ENCODE assay signal across 15 cellular contexts in the genomic region with DNA sequence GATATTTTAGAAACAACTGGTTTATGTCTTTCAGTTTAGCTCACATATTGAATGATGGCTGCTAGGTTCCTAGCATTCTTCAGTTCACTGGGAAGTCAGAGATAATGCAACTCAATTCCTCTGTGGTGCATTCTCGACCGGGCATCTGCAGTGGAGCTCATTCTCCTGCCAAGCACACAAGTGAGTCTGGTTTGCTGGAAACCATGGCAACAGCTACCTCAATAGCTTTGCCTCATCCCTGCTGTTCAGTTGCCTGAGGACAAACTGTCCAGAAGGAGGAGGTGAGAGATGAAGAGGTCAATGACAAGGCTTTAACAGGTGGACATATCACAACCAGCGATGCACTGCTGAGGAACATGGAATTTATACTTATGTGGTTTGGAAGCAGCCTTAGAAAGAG.
DNase-seq lines count a peak whose midpoint lies in the region; ATAC-seq and TF ChIP-seq lines count a peak whose summit lies in the region.
"Had no signal": no experiment of that assay in that cellular context is flagged by ENCODE, and none has a peak within 500 bp of the region (broad histone marks: within the 10 kb centered on the region; RNA-seq: fewer than 3 reads in every experiment).

No MANE protein-coding gene starts in this region.

- intact Hi-C loops in Right ventricle myocardium inferior (cut with DNase I) (no loop called here), left ventricle myocardium inferior (cut with micrococcal nuclease) (no loop called here)

- no peaks in the 10 kb centered on the region for H3K36me3 ChIP-seq in left ventricle myocardium inferior
- H3K36me3 ChIP-seq: MG63 had no signal

- peaks cover 30% of the 10 kb centered on the region for H3K4me1 Mint-ChIP-seq in brain

- H3K4me3 Mint-ChIP-seq in brain, result no peak overlapping the region

- H3K9me3 ChIP-seq in left ventricle myocardium inferior (replicated peaks), result peaks cover 8% of the 10 kb centered on the region
- H3K9me3 ChIP-seq: MG63 had no signal

- H3K27me3 ChIP-seq in left ventricle myocardium inferior (ENCODE audit: low read depth), result no peaks in the 10 kb centered on the region
- H3K27me3 ChIP-seq: MG63 had no signal

- peaks cover 4% of the 10 kb centered on the region for H3K27me3 Mint-ChIP-seq in brain

- no peak overlapping the region for H3K27ac ChIP-seq in left ventricle myocardium inferior (replicated peaks)
- H3K27ac ChIP-seq: C4-2B, KMS-11 had no signal

- ATAC-seq in Right ventricle myocardium inferior (peak; percentile 56), GM19452 (IDR thresholded peaks at IDR 0.05; ENCODE audit: unreplicated experiment) (no peak)
- ATAC-seq: HepG2, PC-3 had no signal

- H3K27ac Mint-ChIP-seq in brain, result peak overlapping the region in 4 of 5 experiments; percentile 55 to 82 (median 71)

- peaks cover 10% of the 10 kb centered on the region for H3K4me1 ChIP-seq in left ventricle myocardium inferior

- no peak for DNase-seq in Right ventricle myocardium inferior (ENCODE audit: missing footprints)
- no peak for DNase-seq in left ventricle myocardium inferior
- peak; percentile 29 for DNase-seq in medulla oblongata (ENCODE audit: extremely low spot score)
- peak; percentile 37 for DNase-seq in retina
- DNase-seq in HCEC 1CT, result no peak
- no peak for DNase-seq in NCI-H1417 treated with DMSO at 0.1 percent for 48 hours (lab: John Stamatoyannopoulos, UW)
- DNase-seq: MG63, NCI-H1417, NCI-H2029, PC-3 had no signal

- H3K36me3 Mint-ChIP-seq in brain, result no peaks in the 10 kb centered on the region

- TF ChIP-seq CTCF in left ventricle myocardium inferior (IDR thresholded peaks at IDR 0.05; ENCODE audit: borderline replicate concordance) (no peak), brain (conservative IDR thresholded peaks at IDR 0.05) (no peak)

- peaks cover 0 to 56% (median 2%) of the 10 kb centered on the region in 5 experiments for H3K9me3 Mint-ChIP-seq in brain

- no peak overlapping the region for H3K4me3 ChIP-seq in left ventricle myocardium inferior
- H3K4me3 ChIP-seq: MG63 had no signal

Comparison
In these comparisons a context has a peak if more than half of its experiments do, and no peak if none do; other contexts are left out.
1. DNase-seq: peak in medulla oblongata (single experiment) and retina (single experiment); none in Right ventricle myocardium inferior (single experiment), left ventricle myocardium inferior (single experiment), HCEC 1CT (single experiment) and NCI-H1417 treated with DMSO at 0.1 percent for 48 hours (single experiment).